In genomic region chr5:76133967-76134366, GRCh38 we compare ENCODE assay signal across 8 cellular contexts. TPM values are rescaled to one million over a fixed set of nuclear protein-coding genes. Genes with fewer than 3 reads are reported as not detected.
"Had no signal": no experiment of that assay in that cellular context is flagged by ENCODE, and none has a peak within 500 bp of the region (broad histone marks: within the 10 kb centered on the region; RNA-seq: fewer than 3 reads in every experiment).

No MANE protein-coding gene starts in this region.

- H3K27ac Mint-ChIP-seq: IgD-negative memory B cell had no signal

- H3K27ac ChIP-seq: HL-60 had no signal

- ATAC-seq: HepG2, K562 had no signal

- H3K36me3 Mint-ChIP-seq: IgD-negative memory B cell had no signal

- H3K4me3 Mint-ChIP-seq: IgD-negative memory B cell had no signal

- DNase-seq: IMR-90, KBM-7 had no signal

- H3K4me3 ChIP-seq: K562 had no signal

- H3K4me1 Mint-ChIP-seq: IgD-negative memory B cell had no signal

RNA-seq across cellular contexts. Expression of gene SV2C, which starts 50.8 kb away (rescaled TPM):
- total RNA-seq: HepG2, HT-29, HT1080, IMR-90 had no signal
- polyA plus RNA-seq: HepG2, IgD-negative memory B cell, IMR-90, K562 had no signal
